Comparison of ENCODE assay signal across 16 cellular contexts in genomic region chr10:6610647-6611046, GRCh38. TPM values are rescaled to one million over a fixed set of nuclear protein-coding genes. Genes with fewer than 3 reads are reported as not detected.
DNase-seq lines count a peak whose midpoint lies in the region; ATAC-seq, FAIRE-seq and TF ChIP-seq lines count a peak whose summit lies in the region.
"Had no signal": no experiment of that assay in that cellular context is flagged by ENCODE, and none has a peak within 500 bp of the region (broad histone marks: within the 10 kb centered on the region; RNA-seq: fewer than 3 reads in every experiment).

No MANE protein-coding gene starts in this region.

- FAIRE-seq in GM18507 (lab: Jason Lieb, UNC) (peak; percentile 62), RCC 7860 (lab: Jason Lieb, UNC) (no peak)
- FAIRE-seq: colon, endometrium had no signal

- H3K27me3 Mint-ChIP-seq in CD4-positive, alpha-beta T cell = no peaks in the 10 kb centered on the region
- H3K27me3 Mint-ChIP-seq in activated CD8-positive, alpha-beta T cell treated with anti-CD3 and anti-CD28 coated beads for 36 hours = no peaks in the 10 kb centered on the region

- H3K36me3 Mint-ChIP-seq in CD4-positive, alpha-beta T cell (ENCODE audit: low read depth) = peaks cover 63% of the 10 kb centered on the region
- H3K36me3 Mint-ChIP-seq in activated CD8-positive, alpha-beta T cell treated with anti-CD3 and anti-CD28 coated beads for 36 hours (ENCODE audit: low read depth) = peaks cover 68% of the 10 kb centered on the region

- H3K27me3 ChIP-seq in CD4-positive, alpha-beta T cell (ENCODE audit: control insufficient read depth, insufficient read depth, low read length) = no peaks in the 10 kb centered on the region
- H3K27me3 ChIP-seq: brain microvascular endothelial cell, Peyer's patch had no signal

- H3K9me3 ChIP-seq in CD4-positive, alpha-beta T cell (ENCODE audit: control insufficient read depth, low read length) = peaks cover 8% of the 10 kb centered on the region
- H3K9me3 ChIP-seq: lower lobe of right lung, Peyer's patch had no signal

- no peak for TF ChIP-seq CTCF in CD4-positive, alpha-beta T cell (IDR thresholded peaks at IDR 0.05)
- no peak for TF ChIP-seq CTCF in activated CD8-positive, alpha-beta T cell treated with anti-CD3 and anti-CD28 coated beads for 36 hours (IDR thresholded peaks at IDR 0.05)

- POLR2A ChIA-PET in CD4-positive, alpha-beta T cell (lab: Charles Lee) = interaction anchor here (0.5 to 1.4 kb wide), 3 partner anchors 13 to 42 kb away, joined by 4 read pairs; no protein-coding TSS in a partner anchor
- POLR2A ChIA-PET in activated CD8-positive, alpha-beta T cell treated with anti-CD3 and anti-CD28 coated beads for 36 hours (lab: Charles Lee) = interaction anchor here (1.2 kb wide), 2 partner anchors 15 to 135 kb away, joined by 3 read pairs; no protein-coding TSS in a partner anchor

- no peak for DNase-seq in CD4-positive, alpha-beta T cell
- DNase-seq in GM18507 (ENCODE audit: extremely low spot score, insufficient read length, low read depth) (no peak), glomerular visceral epithelial cell (ENCODE audit: extremely low spot score) (peak; percentile 11), NCI-H146 treated with DMSO at 0.1 percent for 48 hours (lab: John Stamatoyannopoulos, UW; ENCODE audit: unreplicated experiment) (no peak), RCC 7860 (ENCODE audit: low spot score) (no peak), NCI-H526 treated with DMSO at 0.1 percent for 48 hours (lab: John Stamatoyannopoulos, UW) (no peak)
- no peak for DNase-seq in activated CD8-positive, alpha-beta T cell treated with anti-CD3 and anti-CD28 coated beads for 36 hours
- DNase-seq: brain microvascular endothelial cell; lower lobe of right lung; NCI-H1105 treated with DMSO at 0.1 percent for 48 hours; NCI-H510A treated with DMSO at 0.1 percent for 48 hours; Peyer's patch; stimulated activated CD4-positive, alpha-beta T cell treated with anti-CD3 and anti-CD28 coated beads, Interleukin-4, amount 100 ng/mL, for 24 hours had no signal

- CTCF ChIA-PET in CD4-positive, alpha-beta T cell (lab: Charles Lee) = interaction anchor here (1.4 kb wide), 1 partner anchor 10 kb away, joined by 8 read pairs; no protein-coding TSS in a partner anchor
- CTCF ChIA-PET in activated CD8-positive, alpha-beta T cell treated with anti-CD3 and anti-CD28 coated beads for 36 hours (lab: Charles Lee) = interaction anchor here (0.9 to 1.5 kb wide), 6 partner anchors 8 to 137 kb away, joined by 3 to 4 read pairs (median 3); no protein-coding TSS in a partner anchor

- no peak overlapping the region for H3K27ac ChIP-seq in CD4-positive, alpha-beta T cell (ENCODE audit: low read depth, low read length)
- H3K27ac ChIP-seq: brain microvascular endothelial cell, lower lobe of right lung, Peyer's patch had no signal

- no peak for ATAC-seq in CD4-positive, alpha-beta T cell (ENCODE audit: poor library complexity)
- ATAC-seq in activated CD8-positive, alpha-beta T cell treated with anti-CD3 and anti-CD28 coated beads for 36 hours = no peak
- no peak for ATAC-seq in GM21786 (IDR thresholded peaks at IDR 0.05; ENCODE audit: unreplicated experiment)
- ATAC-seq: lower lobe of right lung had no signal

- peaks cover 66% of the 10 kb centered on the region for H3K4me1 Mint-ChIP-seq in CD4-positive, alpha-beta T cell (ENCODE audit: low read depth)
- H3K4me1 Mint-ChIP-seq in activated CD8-positive, alpha-beta T cell treated with anti-CD3 and anti-CD28 coated beads for 36 hours (ENCODE audit: low read depth) = peaks cover 75% of the 10 kb centered on the region

- intact Hi-C loops in CD4-positive, alpha-beta T cell (cut with DNase I, micrococcal nuclease) = loop anchor here in 1 of 2 experiments (5.0 kb wide), 2 partner anchors 33 to 37 kb away; no protein-coding TSS in a partner anchor
- intact Hi-C loops in activated CD8-positive, alpha-beta T cell treated with anti-CD3 and anti-CD28 coated beads for 36 hours (cut with micrococcal nuclease) = no loop called here

- H3K4me3 Mint-ChIP-seq in CD4-positive, alpha-beta T cell = no peak overlapping the region
- no peak overlapping the region for H3K4me3 Mint-ChIP-seq in activated CD8-positive, alpha-beta T cell treated with anti-CD3 and anti-CD28 coated beads for 36 hours

- H3K9me3 Mint-ChIP-seq in CD4-positive, alpha-beta T cell = peaks cover 11% of the 10 kb centered on the region
- peaks cover 36% of the 10 kb centered on the region for H3K9me3 Mint-ChIP-seq in activated CD8-positive, alpha-beta T cell treated with anti-CD3 and anti-CD28 coated beads for 36 hours

- H3K27ac Mint-ChIP-seq in CD4-positive, alpha-beta T cell = peak overlapping the region; percentile 42
- H3K27ac Mint-ChIP-seq in activated CD8-positive, alpha-beta T cell treated with anti-CD3 and anti-CD28 coated beads for 36 hours = peak overlapping the region; percentile 77

RNA-seq across cellular contexts. Expression of gene PRKCQ, which starts 30.6 kb away (rescaled TPM):
- 10 to 100 TPM; 43.4 to 43.9 TPM for total RNA-seq in CD4-positive, alpha-beta T cell
- 10 to 100 TPM; 46.3 to 47.1 TPM for total RNA-seq in activated CD8-positive, alpha-beta T cell treated with anti-CD3 and anti-CD28 coated beads for 36 hours
